Comparison of ENCODE assay signal across 24 cellular contexts in genomic region chr10:53253221-53253620, GRCh38.
"Had no signal": no experiment of that assay in that cellular context is flagged by ENCODE, and none has a peak within 500 bp of the region (broad histone marks: within the 10 kb centered on the region; RNA-seq: fewer than 3 reads in every experiment).

No MANE protein-coding gene starts in this region.

- H3K27me3 ChIP-seq: esophagus muscularis mucosa, foreskin keratinocyte, gastroesophageal sphincter, heart left ventricle, hepatocyte, left lung had no signal

- FAIRE-seq: colon, endothelial cell of umbilical vein, frontal cortex, islet of Langerhans, keratinocyte had no signal

- H3K4me1 Mint-ChIP-seq: naive B cell had no signal

- H3K4me3 ChIP-seq: coronary artery, dorsolateral prefrontal cortex, esophagus muscularis mucosa, gastroesophageal sphincter, heart left ventricle, hepatocyte, left lung, lower lobe of right lung, mucosa of descending colon had no signal

- H3K27me3 Mint-ChIP-seq: naive B cell had no signal

- H3K9me3 ChIP-seq: lower lobe of right lung, mucosa of descending colon had no signal

- ATAC-seq: foreskin keratinocyte, gastroesophageal sphincter, heart left ventricle, left cardiac atrium, left lung, left ventricle myocardium superior, lower lobe of right lung, mucosa of descending colon had no signal

- H2AFZ ChIP-seq: hepatocyte had no signal

- H3K27ac ChIP-seq: coronary artery, dorsolateral prefrontal cortex, esophagus muscularis mucosa, foreskin keratinocyte, gastroesophageal sphincter, heart left ventricle, hepatocyte, left lung, lower lobe of right lung had no signal

- H3K36me3 ChIP-seq: esophagus muscularis mucosa, gastroesophageal sphincter, heart left ventricle, left lung, lower lobe of right lung had no signal

- H3K27ac Mint-ChIP-seq: mesothelial cell of epicardium, naive B cell had no signal

- DNase-seq: dermis blood vessel endothelial cell; dorsolateral prefrontal cortex; effector CD4-positive, alpha-beta T cell; effector memory CD4-positive, alpha-beta T cell; foreskin keratinocyte; heart left ventricle; hypothalamus; left cardiac atrium; left lung; left ventricle myocardium superior; lower lobe of right lung; mesenchymal stem cell; mucosa of descending colon; naive B cell had no signal

- H3K4me2 ChIP-seq: hepatocyte had no signal

- H3K79me2 ChIP-seq: hepatocyte had no signal

- H3K4me3 Mint-ChIP-seq: mesothelial cell of epicardium, naive B cell had no signal

- H3K36me3 Mint-ChIP-seq: naive B cell had no signal

- H3K4me1 ChIP-seq: esophagus muscularis mucosa, gastroesophageal sphincter, heart left ventricle, left lung, lower lobe of right lung had no signal
